Comparison of ENCODE assay signal across 8 cellular contexts in genomic region chr2:105454801-105455485, GRCh38. TPM values are rescaled to one million over a fixed set of nuclear protein-coding genes. Genes with fewer than 3 reads are reported as not detected.
DNase-seq lines count a peak whose midpoint lies in the region; ATAC-seq and TF ChIP-seq lines count a peak whose summit lies in the region.

No MANE protein-coding gene starts in this region.

- no peak for TF ChIP-seq CTCF in VCaP (conservative IDR thresholded peaks at IDR 0.05)
- TF ChIP-seq CTCF in type B pancreatic cell (conservative IDR thresholded peaks at IDR 0.05) = peak; percentile 47
- TF ChIP-seq CTCF in sigmoid colon (IDR thresholded peaks at IDR 0.05) = no peak

- H3K4me3 ChIP-seq in CD4-positive, alpha-beta memory T cell (ENCODE audit: low read length in 2 of 2) = no peak overlapping the region
- no peak overlapping the region for H3K4me3 ChIP-seq in sigmoid colon

- H3K9me3 Mint-ChIP-seq in type B pancreatic cell = no peaks in the 10 kb centered on the region
- no peaks in the 10 kb centered on the region for H3K9me3 Mint-ChIP-seq in CD4-positive, alpha-beta memory T cell

- POLR2A ChIA-PET in CD4-positive, alpha-beta memory T cell (lab: Charles Lee; ENCODE audit: partially characterized antibody) = no interaction called here

- no peaks in the 10 kb centered on the region for H3K4me1 ChIP-seq in CD4-positive, alpha-beta memory T cell (ENCODE audit: insufficient read depth, low read length)
- no peaks in the 10 kb centered on the region for H3K4me1 ChIP-seq in sigmoid colon

- H3K36me3 ChIP-seq in CD4-positive, alpha-beta memory T cell (ENCODE audit: insufficient read depth, low read length) = no peaks in the 10 kb centered on the region
- no peaks in the 10 kb centered on the region for H3K36me3 ChIP-seq in sigmoid colon

- TF ChIP-seq EP300 in sigmoid colon (IDR thresholded peaks at IDR 0.05) = no peak

- no peak overlapping the region for H3K4me3 Mint-ChIP-seq in type B pancreatic cell
- H3K4me3 Mint-ChIP-seq in CD4-positive, alpha-beta memory T cell = no peak overlapping the region

- intact Hi-C loops in CD4-positive, alpha-beta memory T cell (cut with micrococcal nuclease) = no loop called here
- intact Hi-C loops in sigmoid colon (cut with DNase I) = no loop called here

- no peak for TF ChIP-seq POLR2A in sigmoid colon (IDR thresholded peaks at IDR 0.05)

- ATAC-seq in HG03097 (IDR thresholded peaks at IDR 0.05; ENCODE audit: low FRiP score, unreplicated experiment) = no peak

- H3K27me3 ChIP-seq in CD4-positive, alpha-beta memory T cell (ENCODE audit: insufficient read depth, low read length) = no peaks in the 10 kb centered on the region
- H3K27me3 ChIP-seq in sigmoid colon = no peaks in the 10 kb centered on the region

- no peaks in the 10 kb centered on the region for H3K27me3 Mint-ChIP-seq in type B pancreatic cell
- H3K27me3 Mint-ChIP-seq in CD4-positive, alpha-beta memory T cell = peaks cover 3 to 26% of the 10 kb centered on the region in 2 donors

- no peaks in the 10 kb centered on the region for H3K36me3 Mint-ChIP-seq in type B pancreatic cell
- no peaks in the 10 kb centered on the region for H3K36me3 Mint-ChIP-seq in CD4-positive, alpha-beta memory T cell

- DNase-seq in CD1c-positive myeloid dendritic cell (ENCODE audit: extremely low spot score) = peak; percentile 36
- DNase-seq in HK-2 (ENCODE audit: unreplicated experiment) = peak; percentile 57
- peak; percentile 7 for DNase-seq in iPS DF 4.7 (ENCODE audit: extremely low read depth, low spot score)
- no peak for DNase-seq in type B pancreatic cell (ENCODE audit: extremely low spot score, unreplicated experiment)
- no peak for DNase-seq in CD4-positive, alpha-beta memory T cell
- no peak for DNase-seq in sigmoid colon

- no peaks in the 10 kb centered on the region for H3K9me3 ChIP-seq in CD4-positive, alpha-beta memory T cell (ENCODE audit: control insufficient read depth in 1 of 2, low read length in 2 of 2)
- H3K9me3 ChIP-seq in sigmoid colon = no peaks in the 10 kb centered on the region

- H3K27ac ChIP-seq in VCaP = peak overlapping the region; percentile 60
- H3K27ac ChIP-seq in CD4-positive, alpha-beta memory T cell (ENCODE audit: low read depth, low read length) = no peak overlapping the region
- H3K27ac ChIP-seq in sigmoid colon = no peak overlapping the region

- 24 to 49% methylated on average over 6 of the region's 6 CpGs for WGBS in sigmoid colon, 2 donors

- peak overlapping the region; percentile 61 for H3K27ac Mint-ChIP-seq in type B pancreatic cell
- H3K27ac Mint-ChIP-seq in CD4-positive, alpha-beta memory T cell = no peak overlapping the region

- H3K4me1 Mint-ChIP-seq in type B pancreatic cell (ENCODE audit: unreplicated experiment) = peaks cover 11% of the 10 kb centered on the region
- peaks cover 0 to 1% (median 0%) of the 10 kb centered on the region in 4 donors for H3K4me1 Mint-ChIP-seq in CD4-positive, alpha-beta memory T cell

- CTCF ChIA-PET in CD4-positive, alpha-beta memory T cell (lab: Charles Lee; ENCODE audit: partially characterized antibody) = no interaction called here

RNA-seq across cellular contexts. Expression of gene FHL2, which starts 56.1 kb away (rescaled TPM):
- total RNA-seq in type B pancreatic cell (ENCODE audit: low replicate concordance) = 19.9 and 21.9 TPM in 2 replicates
- under 1 TPM; 0.23 to 0.33 TPM for total RNA-seq in CD4-positive, alpha-beta memory T cell
- under 1 TPM in 1 of 2 donors, not detected in 1; 0.87 TPM for polyA plus RNA-seq in CD4-positive, alpha-beta memory T cell
- 100 to 1,000 TPM in 1 of 4 donors, 10 to 100 TPM in 3; 62.0 to 123 (median 77.6) TPM for total RNA-seq in sigmoid colon
- 100 to 1,000 TPM in 2 of 3 donors, 10 to 100 TPM in 1; 98.8 to 210 (median 123) TPM for polyA plus RNA-seq in sigmoid colon

Comparison
In these comparisons a context has a peak if more than half of its experiments do, and no peak if none do; other contexts are left out.
1. DNase-seq: peak in CD1c-positive myeloid dendritic cell (single experiment), HK-2 (single experiment) and iPS DF 4.7 (single experiment); none in type B pancreatic cell (single experiment), CD4-positive, alpha-beta memory T cell (0 of 5) and sigmoid colon (single experiment).
2. RNA of gene FHL2, which starts 56.1 kb away (total RNA-seq): 62.0 to 123 TPM in sigmoid colon and 19.9 to 21.9 TPM in type B pancreatic cell; 0.23 to 0.33 TPM in CD4-positive, alpha-beta memory T cell; every median in the first group is over 10 times any median in the second.